ENCODE assay signal across 1 cellular context in the genomic region with DNA sequence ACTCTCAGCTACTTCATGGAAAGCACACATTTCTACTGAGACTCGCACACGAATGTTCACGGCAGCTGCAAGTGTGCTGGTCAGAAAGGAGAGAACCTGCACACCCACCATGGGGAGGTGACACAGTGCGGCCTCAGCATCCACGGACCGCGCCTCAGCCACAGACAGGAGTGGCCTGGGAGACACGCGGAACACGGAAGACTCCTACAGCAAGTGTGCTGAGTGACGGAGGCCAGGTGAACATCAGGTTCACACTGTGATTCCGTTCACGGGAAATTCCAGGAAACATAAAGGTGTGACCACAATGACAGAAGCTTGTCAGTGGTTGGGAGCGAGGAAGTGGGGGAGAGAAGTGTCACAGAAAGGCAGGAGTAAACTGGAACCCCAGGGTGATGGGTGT.
TF ChIP-seq lines count a peak whose summit lies in the region.

No MANE protein-coding gene starts in this region.

TF ChIP-seq in HepG2, 621 proteins besides CTCF, POLR2A, EP300 and RAD21:
- no peak for TF ChIP-seq NR1H2 (CRISPR knock-in tag; IDR thresholded peaks at IDR 0.05; ENCODE audit: borderline replicate concordance, low read depth)
